Comparison of ENCODE assay signal across 7 cellular contexts in the genomic region with DNA sequence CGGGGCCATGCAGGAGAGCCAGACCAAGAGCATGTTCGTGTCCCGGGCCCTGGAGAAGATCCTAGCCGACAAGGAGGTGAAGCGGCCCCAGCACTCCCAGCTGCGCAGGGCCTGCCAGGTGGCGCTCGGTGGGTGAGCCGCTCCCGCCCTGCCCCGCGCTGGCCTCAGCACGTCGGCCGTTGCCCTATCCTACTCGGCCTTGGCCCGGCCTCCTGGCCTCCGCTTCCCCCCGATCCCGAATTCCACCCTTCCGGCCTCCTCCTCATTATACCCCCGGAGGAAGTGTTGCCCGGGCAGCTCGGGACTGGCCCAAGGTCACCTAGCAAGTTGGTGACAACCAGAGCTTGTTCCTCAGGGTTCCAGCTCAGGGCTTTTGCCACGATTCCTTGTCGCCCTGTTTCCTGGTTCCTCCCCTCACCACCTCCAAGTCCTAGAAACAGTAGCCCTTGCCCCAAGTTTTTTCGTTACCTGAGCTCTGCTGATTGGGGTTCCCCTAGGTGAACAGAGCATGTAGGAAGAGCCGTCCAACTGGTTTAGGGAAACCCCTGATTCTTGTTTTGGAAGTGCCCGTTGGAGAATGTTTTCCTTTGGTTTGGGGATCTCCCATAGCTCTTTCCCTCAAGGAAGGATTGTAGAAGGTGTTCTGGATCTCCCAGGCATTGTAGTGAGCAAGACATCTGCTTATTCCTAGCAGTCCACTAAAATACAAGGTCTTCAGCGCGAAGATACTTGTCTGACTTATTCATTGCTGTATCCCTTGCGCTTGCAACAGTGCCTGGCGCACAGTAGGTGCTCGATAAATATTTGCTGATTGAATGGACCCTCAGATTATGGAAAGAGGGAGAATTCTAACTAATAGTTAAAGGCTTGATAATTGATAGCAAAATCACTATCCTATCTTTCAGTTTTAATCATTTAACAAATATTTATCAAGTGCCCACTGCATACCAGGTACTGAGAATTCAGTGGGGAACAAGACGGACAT. TPM values are rescaled to one million over a fixed set of nuclear protein-coding genes. Genes with fewer than 3 reads are reported as not detected.
A peak's percentile ranks its signal among the peaks of the same experiment; 100 is the strongest.
DNase-seq lines count a peak whose midpoint lies in the region; ATAC-seq and TF ChIP-seq lines count a peak whose summit lies in the region.

No MANE protein-coding gene starts in this region.

- WGBS in ovary, 3 donors, result 10 to 17% (median 11%) methylated on average over 25 to 35 of the region's 35 CpGs

- H3K27ac ChIP-seq in ovary, result peak overlapping the region; percentile 92 to 93

- peaks cover 55% of the 10 kb centered on the region for H3K4me1 Mint-ChIP-seq in activated CD4-positive, alpha-beta memory T cell treated with anti-CD3 and anti-CD28 coated beads for 36 hours (ENCODE audit: low read depth)

- H3K36me3 ChIP-seq in ovary, result no peaks in the 10 kb centered on the region

- H3K9me3 ChIP-seq in ovary, result no peaks in the 10 kb centered on the region

- intact Hi-C loops in activated CD4-positive, alpha-beta memory T cell treated with anti-CD3 and anti-CD28 coated beads for 36 hours (cut with micrococcal nuclease), result loop anchor here (5.0 kb wide), 3 partner anchors 95 to 355 kb away; a partner anchor contains a TSS
- intact Hi-C loops in ovary (cut with DNase I), result no loop called here

- H3K36me3 Mint-ChIP-seq in activated CD4-positive, alpha-beta memory T cell treated with anti-CD3 and anti-CD28 coated beads for 36 hours, result peaks cover 4% of the 10 kb centered on the region

- peaks cover 3% of the 10 kb centered on the region for H3K4me1 ChIP-seq in ovary (ENCODE audit: insufficient read depth)

- TF ChIP-seq CTCF in GM12865 (IDR thresholded peaks at IDR 0.05; ENCODE audit: insufficient read depth, low read depth, low read length, missing control alignments), result no peak
- TF ChIP-seq CTCF in ovary (IDR thresholded peaks at IDR 0.05), result no peak

- TF ChIP-seq POLR2A in ovary (IDR thresholded peaks at IDR 0.05), result no peak

- H3K27ac Mint-ChIP-seq in activated CD4-positive, alpha-beta memory T cell treated with anti-CD3 and anti-CD28 coated beads for 36 hours, result peak overlapping the region; percentile 88

- peak overlapping the region; percentile 88 for H3K4me3 Mint-ChIP-seq in activated CD4-positive, alpha-beta memory T cell treated with anti-CD3 and anti-CD28 coated beads for 36 hours

- ATAC-seq in GM21825 (IDR thresholded peaks at IDR 0.05; ENCODE audit: unreplicated experiment), result peak; percentile 36

- DNase-seq in GM12865 (ENCODE audit: low read depth) (no peak), globus pallidus (ENCODE audit: low spot score) (peak; percentile 20), ovary (no peak), EL (no peak)
- no peak for DNase-seq in Jurkat, Clone E6-1 (ENCODE audit: low read depth, low spot score)
- no peak for DNase-seq in activated CD4-positive, alpha-beta memory T cell treated with anti-CD3 and anti-CD28 coated beads for 36 hours

- POLR2A ChIA-PET in activated CD4-positive, alpha-beta memory T cell treated with anti-CD3 and anti-CD28 coated beads for 36 hours (lab: Charles Lee), result interaction anchor here (0.8 to 1.2 kb wide), 5 partner anchors 60 to 124 kb away, joined by 3 to 4 read pairs (median 3); a partner anchor contains a TSS

- no peaks in the 10 kb centered on the region for H3K27me3 Mint-ChIP-seq in activated CD4-positive, alpha-beta memory T cell treated with anti-CD3 and anti-CD28 coated beads for 36 hours

- H3K4me3 ChIP-seq in GM12865 (ENCODE audit: low read depth, low read length) (peak overlapping the region; percentile 71), ovary (peak overlapping the region; percentile 84)
- peak overlapping the region; percentile 74 for H3K4me3 ChIP-seq in Jurkat, Clone E6-1 (ENCODE audit: low read length)

- no peaks in the 10 kb centered on the region for H3K9me3 Mint-ChIP-seq in activated CD4-positive, alpha-beta memory T cell treated with anti-CD3 and anti-CD28 coated beads for 36 hours

- no peaks in the 10 kb centered on the region for H3K27me3 ChIP-seq in ovary

- CTCF ChIA-PET in activated CD4-positive, alpha-beta memory T cell treated with anti-CD3 and anti-CD28 coated beads for 36 hours (lab: Charles Lee), result interaction anchor here (0.6 to 2.0 kb wide), 6 partner anchors 17 to 302 kb away, joined by 3 to 11 read pairs (median 3); a partner anchor contains a TSS

- TF ChIP-seq EP300 in ovary (IDR thresholded peaks at IDR 0.05), result no peak

RNA-seq across cellular contexts. Expression of a gene that starts 0.7 kb away (rescaled TPM):
- 9.0 TPM for polyA plus RNA-seq in Jurkat, Clone E6-1 (2012; ENCODE audit: insufficient read depth, insufficient read length)
- 10 to 100 TPM; 21.9 to 22.1 TPM for total RNA-seq in activated CD4-positive, alpha-beta memory T cell treated with anti-CD3 and anti-CD28 coated beads for 36 hours
- total RNA-seq in ovary, result 10 to 100 TPM; 16.3 to 23.9 (median 19.3) TPM
- 10 to 100 TPM in 1 of 2 donors, 1 to 10 TPM in 1; 9.1 to 12.4 TPM for polyA plus RNA-seq in ovary
